In the genomic region with DNA sequence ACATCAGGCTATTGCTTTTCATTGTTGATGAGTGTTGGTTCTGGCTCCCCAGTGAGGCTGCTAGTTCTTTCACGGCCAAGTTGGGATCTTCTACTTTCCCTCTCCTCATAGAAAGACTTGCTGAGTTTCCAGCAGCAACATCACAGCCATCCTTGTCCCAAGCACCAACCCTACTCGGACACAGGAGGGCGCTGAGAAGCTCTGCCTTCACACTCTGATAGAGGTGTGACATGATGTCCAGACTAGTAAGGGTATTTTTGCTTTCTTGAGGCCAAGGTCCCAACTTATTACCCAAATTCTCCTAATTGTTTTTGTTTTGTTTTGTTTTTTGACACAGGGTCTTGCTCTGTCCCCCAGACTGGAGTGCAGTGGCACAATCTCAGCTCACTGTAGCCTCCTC, we compare ENCODE assay signal across 10 cellular contexts. TPM values are rescaled to one million over a fixed set of nuclear protein-coding genes. Genes with fewer than 3 reads are reported as not detected.
DNase-seq lines count a peak whose midpoint lies in the region; ATAC-seq and TF ChIP-seq lines count a peak whose summit lies in the region.
"Had no signal": no experiment of that assay in that cellular context is flagged by ENCODE, and none has a peak within 500 bp of the region (broad histone marks: within the 10 kb centered on the region; RNA-seq: fewer than 3 reads in every experiment).

No MANE protein-coding gene starts in this region.

- DNase-seq in activated CD4-positive, alpha-beta T cell treated with anti-CD3 and anti-CD28 coated beads for 36 hours = peak; percentile 40
- DNase-seq in activated CD4-positive, alpha-beta T cell treated with anti-CD3 and anti-CD28 coated beads, Interleukin-2, amount 50 U/mL, for 4 hours = no peak
- DNase-seq in HEK293T (ENCODE audit: extremely low spot score) (peak; percentile 42), lung microvascular endothelial cell (ENCODE audit: low read depth in 2 of 2) (peak; percentile 21 to 46), GOT3 (lab: John Stamatoyannopoulos, UW) (no peak), Peyer's patch (no peak), AG08396 (ENCODE audit: low spot score) (no peak)
- DNase-seq: NCI-H446 treated with DMSO at 0.1 percent for 48 hours had no signal

- peak; percentile 66 for TF ChIP-seq CTCF in SU-DHL-6 (IDR thresholded peaks at IDR 0.05; ENCODE audit: insufficient read depth, low read length, poor library complexity, severe bottlenecking)
- no peak for TF ChIP-seq CTCF in Peyer's patch (IDR thresholded peaks at IDR 0.05)

- H3K9me3 Mint-ChIP-seq in activated CD4-positive, alpha-beta T cell treated with anti-CD3 and anti-CD28 coated beads for 36 hours (ENCODE audit: low read depth) = no peaks in the 10 kb centered on the region

- intact Hi-C loops in activated CD4-positive, alpha-beta T cell treated with anti-CD3 and anti-CD28 coated beads for 36 hours (cut with DNase I, micrococcal nuclease) = no loop called here

- no peaks in the 10 kb centered on the region for H3K79me2 ChIP-seq in SU-DHL-6 (ENCODE audit: insufficient read depth, low read length)

- H3K4me3 ChIP-seq in SU-DHL-6 (ENCODE audit: insufficient read depth, low read length, poor library complexity, severe bottlenecking) (no peak overlapping the region), Peyer's patch (no peak overlapping the region)
- H3K4me3 ChIP-seq: BLaER1 treated with 17β-estradiol and CSF1 and Interleukin-3, amounts not matched to agents 10 nM and 100 nM had no signal

- H3F3A ChIP-seq in SU-DHL-6 (ENCODE audit: insufficient read depth) = no peaks in the 10 kb centered on the region

- H4K20me1 ChIP-seq in SU-DHL-6 (ENCODE audit: low read depth, low read length) = no peaks in the 10 kb centered on the region
- H4K20me1 ChIP-seq: BLaER1 treated with 17β-estradiol and CSF1 and Interleukin-3, amounts not matched to agents 10 nM and 100 nM had no signal

- CTCF ChIA-PET in activated CD4-positive, alpha-beta T cell treated with anti-CD3 and anti-CD28 coated beads for 36 hours (lab: Charles Lee) = interaction anchor here (1.0 to 2.5 kb wide), 2 partner anchors 287 to 332 kb away, joined by 3 to 7 read pairs; no protein-coding TSS in a partner anchor
- CTCF ChIA-PET in HEK293T (lab: Yijun Ruan, JAX) = interaction anchor here (0.5 kb wide), 1 partner anchor 38 kb away, joined by 3 read pairs; no protein-coding TSS in a partner anchor

- no peaks in the 10 kb centered on the region for H3K9me2 ChIP-seq in SU-DHL-6 (replicated peaks; ENCODE audit: insufficient read depth, low read length)

- peaks cover 3% of the 10 kb centered on the region for H3K27me3 Mint-ChIP-seq in activated CD4-positive, alpha-beta T cell treated with anti-CD3 and anti-CD28 coated beads for 36 hours

- no peaks in the 10 kb centered on the region for H3K27me3 ChIP-seq in SU-DHL-6 (ENCODE audit: low read length)
- no peaks in the 10 kb centered on the region for H3K27me3 ChIP-seq in Peyer's patch
- H3K27me3 ChIP-seq: BLaER1 treated with 17β-estradiol and CSF1 and Interleukin-3, amounts not matched to agents 10 nM and 100 nM had no signal

- ATAC-seq in activated CD4-positive, alpha-beta T cell treated with anti-CD3 and anti-CD28 coated beads for 36 hours = peak; percentile 47

- H3K27ac ChIP-seq in SU-DHL-6 (ENCODE audit: low read depth, low read length) = no peak overlapping the region
- H3K27ac ChIP-seq in Peyer's patch = no peak overlapping the region
- H3K27ac ChIP-seq: BLaER1 treated with 17β-estradiol and CSF1 and Interleukin-3, amounts not matched to agents 10 nM and 100 nM had no signal

- no peak overlapping the region for H3K4me3 Mint-ChIP-seq in activated CD4-positive, alpha-beta T cell treated with anti-CD3 and anti-CD28 coated beads for 36 hours

- H2AFZ ChIP-seq in SU-DHL-6 (ENCODE audit: low read depth, low read length, severe bottlenecking) = no peak overlapping the region

- H3K36me3 ChIP-seq in SU-DHL-6 (ENCODE audit: low read length) (no peaks in the 10 kb centered on the region), Peyer's patch (no peaks in the 10 kb centered on the region)
- H3K36me3 ChIP-seq: BLaER1 treated with 17β-estradiol and CSF1 and Interleukin-3, amounts not matched to agents 10 nM and 100 nM had no signal

- H3K27ac Mint-ChIP-seq in activated CD4-positive, alpha-beta T cell treated with anti-CD3 and anti-CD28 coated beads for 36 hours = no peak overlapping the region

- no peaks in the 10 kb centered on the region for H3K4me1 Mint-ChIP-seq in activated CD4-positive, alpha-beta T cell treated with anti-CD3 and anti-CD28 coated beads for 36 hours

- H3K9me3 ChIP-seq in SU-DHL-6 (ENCODE audit: insufficient read depth, low read length) (no peaks in the 10 kb centered on the region), Peyer's patch (no peaks in the 10 kb centered on the region)
- H3K9me3 ChIP-seq: BLaER1 treated with 17β-estradiol and CSF1 and Interleukin-3, amounts not matched to agents 10 nM and 100 nM had no signal

- H3K36me3 Mint-ChIP-seq in activated CD4-positive, alpha-beta T cell treated with anti-CD3 and anti-CD28 coated beads for 36 hours (ENCODE audit: low read depth) = no peaks in the 10 kb centered on the region

- no peak overlapping the region for H3K4me2 ChIP-seq in SU-DHL-6 (ENCODE audit: low read depth, low read length, poor library complexity, severe bottlenecking)
- H3K4me2 ChIP-seq: BLaER1 treated with 17β-estradiol and CSF1 and Interleukin-3, amounts not matched to agents 10 nM and 100 nM had no signal

- no peak overlapping the region for H3K9ac ChIP-seq in SU-DHL-6 (ENCODE audit: low read length)
- H3K9ac ChIP-seq: BLaER1 treated with 17β-estradiol and CSF1 and Interleukin-3, amounts not matched to agents 10 nM and 100 nM had no signal

- no peak for TF ChIP-seq POLR2A in Peyer's patch (IDR thresholded peaks at IDR 0.05)

- H3K4me1 ChIP-seq in Peyer's patch = no peaks in the 10 kb centered on the region
- H3K4me1 ChIP-seq: BLaER1 treated with 17β-estradiol and CSF1 and Interleukin-3, amounts not matched to agents 10 nM and 100 nM had no signal

- POLR2A ChIA-PET in activated CD4-positive, alpha-beta T cell treated with anti-CD3 and anti-CD28 coated beads for 36 hours (lab: Charles Lee) = no interaction called here
- POLR2A ChIA-PET in HEK293T (lab: Yijun Ruan, JAX) = no interaction called here

TF ChIP-seq in HEK293T, 16 proteins besides CTCF, POLR2A, EP300 and RAD21:
- TF ChIP-seq BHLHE40 (IDR thresholded peaks at IDR 0.05; ENCODE audit: borderline replicate concordance) (no peak), ELF4 (IDR thresholded peaks at IDR 0.05) (no peak), CTBP1 (IDR thresholded peaks at IDR 0.05; ENCODE audit: borderline replicate concordance) (no peak), HDGF (IDR thresholded peaks at IDR 0.05; ENCODE audit: borderline replicate concordance) (no peak), FOXA1 (IDR thresholded peaks at IDR 0.05) (no peak)
- TF ChIP-seq, protein P1, sequence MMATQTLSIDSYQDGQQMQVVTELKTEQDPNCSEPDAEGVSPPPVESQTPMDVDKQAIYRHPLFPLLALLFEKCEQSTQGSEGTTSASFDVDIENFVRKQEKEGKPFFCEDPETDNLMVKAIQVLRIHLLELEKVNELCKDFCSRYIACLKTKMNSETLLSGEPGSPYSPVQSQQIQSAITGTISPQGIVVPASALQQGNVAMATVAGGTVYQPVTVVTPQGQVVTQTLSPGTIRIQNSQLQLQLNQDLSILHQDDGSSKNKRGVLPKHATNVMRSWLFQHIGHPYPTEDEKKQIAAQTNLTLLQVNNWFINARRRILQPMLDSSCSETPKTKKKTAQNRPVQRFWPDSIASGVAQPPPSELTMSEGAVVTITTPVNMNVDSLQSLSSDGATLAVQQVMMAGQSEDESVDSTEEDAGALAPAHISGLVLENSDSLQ (IDR thresholded peaks at IDR 0.05) = no peak

RNA-seq across cellular contexts. Expression of a gene that starts 3.0 kb away (rescaled TPM):
- under 1 TPM in 1 of 2 experiments, not detected in 1; 0.07 TPM for total RNA-seq in activated CD4-positive, alpha-beta T cell treated with anti-CD3 and anti-CD28 coated beads for 36 hours
- total RNA-seq in lung microvascular endothelial cell (under 0.01 TPM in 1 of 2 replicates, not detected in the other), Peyer's patch (not detected)

Comparison
In these comparisons a context has a peak if more than half of its experiments do, and no peak if none do; other contexts are left out.
1. DNase-seq: peak in activated CD4-positive, alpha-beta T cell treated with anti-CD3 and anti-CD28 coated beads for 36 hours (single experiment), HEK293T (single experiment) and lung microvascular endothelial cell (2 of 2); none in activated CD4-positive, alpha-beta T cell treated with anti-CD3 and anti-CD28 coated beads, Interleukin-2, amount 50 U/mL, for 4 hours (0 of 2), GOT3 (single experiment), Peyer's patch (0 of 3) and AG08396 (single experiment).